11 cellular contexts compared by ENCODE assay signal in genomic region chr10:51895209-51895608, GRCh38.
A peak's percentile ranks its signal among the peaks of the same experiment; 100 is the strongest.
DNase-seq lines count a peak whose midpoint lies in the region; ATAC-seq and TF ChIP-seq lines count a peak whose summit lies in the region.
"Had no signal": no experiment of that assay in that cellular context is flagged by ENCODE, and none has a peak within 500 bp of the region (broad histone marks: within the 10 kb centered on the region; RNA-seq: fewer than 3 reads in every experiment).

No MANE protein-coding gene starts in this region.

- H3K27ac ChIP-seq in brain microvascular endothelial cell (peak overlapping the region; percentile 85), heart right ventricle (peak overlapping the region; percentile 23 to 74 (median 56)), rectal smooth muscle tissue (ENCODE audit: low read depth, low read length) (peak overlapping the region; percentile 24)

- 53% methylated on average over 3 of the region's 3 CpGs for WGBS in heart right ventricle, 2 donors

- DNase-seq in AG10803 (ENCODE audit: low read depth) (peak; percentile 98), brain microvascular endothelial cell (peak; percentile 75), heart right ventricle (peak; percentile 25 to 33), NCI-H2227 (lab: John Stamatoyannopoulos, UW; ENCODE audit: unreplicated experiment) (no peak), NCI-H1048 (lab: John Stamatoyannopoulos, UW) (no peak)
- DNase-seq: activated CD4-positive, alpha-beta T cell treated with anti-CD3 and anti-CD28 coated beads, Interleukin-2, amount 50 U/mL, for 48 hours; activated naive CD4-positive, alpha-beta T cell treated with anti-CD3 and anti-CD28 coated beads for 36 hours; stimulated activated CD4-positive, alpha-beta T cell treated with anti-CD3 and anti-CD28 coated beads, Interleukin-2, amount 100 ng/mL, for 24 hours had no signal

- H3K4me1 ChIP-seq in heart right ventricle = peaks cover 5 to 47% (median 16%) of the 10 kb centered on the region in 9 donors
- H3K4me1 ChIP-seq in rectal smooth muscle tissue (ENCODE audit: control insufficient read depth, insufficient read depth, low read length) = no peaks in the 10 kb centered on the region

- in situ Hi-C loops in brain microvascular endothelial cell (cut with HindIII; ENCODE audit: low pct_ligation_motif_present, low sequenced_read_pairs) = no loop called here

- no peak overlapping the region for H3K9ac ChIP-seq in rectal smooth muscle tissue (ENCODE audit: low read length)

- no peaks in the 10 kb centered on the region for H3K27me3 ChIP-seq in brain microvascular endothelial cell (replicated peaks)
- no peaks in the 10 kb centered on the region for H3K27me3 ChIP-seq in heart right ventricle
- H3K27me3 ChIP-seq in rectal smooth muscle tissue (ENCODE audit: control insufficient read depth, insufficient read depth, low read length) = no peaks in the 10 kb centered on the region

- no peaks in the 10 kb centered on the region for H3K9me3 ChIP-seq in heart right ventricle

- H3K36me3 ChIP-seq in brain microvascular endothelial cell (replicated peaks) (no peaks in the 10 kb centered on the region), heart right ventricle (no peaks in the 10 kb centered on the region), rectal smooth muscle tissue (ENCODE audit: control insufficient read depth, insufficient read depth, low read length) (no peaks in the 10 kb centered on the region)

- no peak overlapping the region for H3K4me3 ChIP-seq in AG10803 (ENCODE audit: low read length)
- no peak overlapping the region for H3K4me3 ChIP-seq in brain microvascular endothelial cell (ENCODE audit: low read depth, low read length)
- H3K4me3 ChIP-seq in heart right ventricle = no peak overlapping the region
- H3K4me3 ChIP-seq in rectal smooth muscle tissue (ENCODE audit: low read length) = no peak overlapping the region

- intact Hi-C loops in heart right ventricle (cut with DNase I) = no loop called here

- peak; percentile 45 to 94 (median 78) for ATAC-seq in heart right ventricle
- no peak for ATAC-seq in HG03135 (IDR thresholded peaks at IDR 0.05; ENCODE audit: unreplicated experiment)
- ATAC-seq in GM19397 (IDR thresholded peaks at IDR 0.05; ENCODE audit: unreplicated experiment) = no peak

- TF ChIP-seq CTCF in AG10803 (conservative IDR thresholded peaks at IDR 0.05; ENCODE audit: low read length) (no peak), brain microvascular endothelial cell (IDR thresholded peaks at IDR 0.05; ENCODE audit: low read depth, low read length, missing control alignments) (no peak), heart right ventricle (IDR thresholded peaks at IDR 0.05) (no peak)

Comparison
In these comparisons a context has a peak if more than half of its experiments do, and no peak if none do; other contexts are left out.
1. DNase-seq: peak in AG10803 (single experiment), brain microvascular endothelial cell (single experiment) and heart right ventricle (2 of 2); none in NCI-H2227 (single experiment) and NCI-H1048 (single experiment).
2. H3K27ac ChIP-seq: peak in every context shown above with its lines; median percentile 85 in brain microvascular endothelial cell; 56 in heart right ventricle; 24 in rectal smooth muscle tissue.
3. ATAC-seq: peak in heart right ventricle (8 of 8); none in HG03135 (single experiment) and GM19397 (single experiment).